In genomic region chr1:231626535-231626950, GRCh38 we compare ENCODE assay signal across 8 cellular contexts. TPM values are rescaled to one million over a fixed set of nuclear protein-coding genes. Genes with fewer than 3 reads are reported as not detected.
DNase-seq lines count a peak whose midpoint lies in the region; ATAC-seq, FAIRE-seq and TF ChIP-seq lines count a peak whose summit lies in the region.

Gene DISC1 (plus strand): TSS chr1:231626790. CDS start chr1:231626868, 78 bp downstream.

- no peak for FAIRE-seq in RCC 7860 (lab: Jason Lieb, UNC)

- peak within 1 kb of the TSS; percentile 58 for H3K27ac ChIP-seq in CD4-positive, CD25-positive, alpha-beta regulatory T cell (ENCODE audit: insufficient read depth, low read length, poor library complexity, severe bottlenecking)

- peak; percentile 48 to 86 (median 69) for DNase-seq in CD4-positive, CD25-positive, alpha-beta regulatory T cell
- DNase-seq in KBM-7 (peak; percentile 95), RCC 7860 (ENCODE audit: low spot score) (peak; percentile 24), activated gamma-delta T cell treated with Interleukin-2 at 50 U/mL for 16 hours (peak; percentile 47), fibroblast of villous mesenchyme (ENCODE audit: low read depth) (peak; percentile 94)
- DNase-seq in natural killer cell treated with Interleukin-12 subunit alpha and Interleukin-12 subunit beta and Interleukin-15 and Interleukin-18, amount 100 ng/mL, for 72 hours (ENCODE audit: low spot score): peak; percentile 72

- H3K9me3 ChIP-seq in CD4-positive, CD25-positive, alpha-beta regulatory T cell (ENCODE audit: control insufficient read depth in 2 of 2, low read length in 2 of 2): no peaks in the 10 kb centered on the region

- no peaks in the 10 kb centered on the region for H3K27me3 ChIP-seq in CD4-positive, CD25-positive, alpha-beta regulatory T cell (ENCODE audit: control insufficient read depth, insufficient read depth, low read length)

- peaks cover 0 to 3% (median 0%) of the 10 kb centered on the region in 7 donors for H3K9me3 Mint-ChIP-seq in CD4-positive, CD25-positive, alpha-beta regulatory T cell
- H3K9me3 Mint-ChIP-seq in natural killer cell treated with Interleukin-12 subunit alpha and Interleukin-12 subunit beta and Interleukin-15 and Interleukin-18, amount 100 ng/mL, for 72 hours: no peaks in the 10 kb centered on the region

- peaks cover 33% of the 10 kb centered on the region for H3K4me1 ChIP-seq in CD4-positive, CD25-positive, alpha-beta regulatory T cell (ENCODE audit: control insufficient read depth, insufficient read depth, low read length, poor library complexity, severe bottlenecking)

- H3K27me3 Mint-ChIP-seq in CD4-positive, CD25-positive, alpha-beta regulatory T cell: peaks cover 32% of the 10 kb centered on the region
- peaks cover 13 to 15% of the 10 kb centered on the region in 2 donors for H3K27me3 Mint-ChIP-seq in natural killer cell treated with Interleukin-12 subunit alpha and Interleukin-12 subunit beta and Interleukin-15 and Interleukin-18, amount 100 ng/mL, for 72 hours

- H3K4me1 Mint-ChIP-seq in CD4-positive, CD25-positive, alpha-beta regulatory T cell: peaks cover 18 to 38% (median 23%) of the 10 kb centered on the region in 4 donors
- H3K4me1 Mint-ChIP-seq in natural killer cell treated with Interleukin-12 subunit alpha and Interleukin-12 subunit beta and Interleukin-15 and Interleukin-18, amount 100 ng/mL, for 72 hours (ENCODE audit: low read depth in 2 of 2): peaks cover 18 to 24% of the 10 kb centered on the region in 2 donors

- H3K4me3 Mint-ChIP-seq in CD4-positive, CD25-positive, alpha-beta regulatory T cell: peak within 1 kb of the TSS; percentile 92 to 98 (median 96)
- peak within 1 kb of the TSS; percentile 87 for H3K4me3 Mint-ChIP-seq in natural killer cell treated with Interleukin-12 subunit alpha and Interleukin-12 subunit beta and Interleukin-15 and Interleukin-18, amount 100 ng/mL, for 72 hours

- in situ Hi-C loops in KBM-7 (cut with MboI; ENCODE audit: low pct_unique_long_range_greater_than_20kb, low sequenced_read_pairs): no loop called here

- TF ChIP-seq CTCF in fibroblast of villous mesenchyme (IDR thresholded peaks at IDR 0.05; ENCODE audit: insufficient read depth, low read depth, low read length) (no peak), subcutaneous adipose tissue (IDR thresholded peaks at IDR 0.05; ENCODE audit: low read depth) (no peak)

- H3K36me3 Mint-ChIP-seq in CD4-positive, CD25-positive, alpha-beta regulatory T cell: no peaks in the 10 kb centered on the region
- H3K36me3 Mint-ChIP-seq in natural killer cell treated with Interleukin-12 subunit alpha and Interleukin-12 subunit beta and Interleukin-15 and Interleukin-18, amount 100 ng/mL, for 72 hours: no peaks in the 10 kb centered on the region

- H3K4me3 ChIP-seq in CD4-positive, CD25-positive, alpha-beta regulatory T cell (ENCODE audit: low read depth, low read length): peak within 1 kb of the TSS; percentile 77
- H3K4me3 ChIP-seq in fibroblast of villous mesenchyme (ENCODE audit: low read depth, low read length): peak within 1 kb of the TSS; percentile 81

- ATAC-seq in CD4-positive, CD25-positive, alpha-beta regulatory T cell (ENCODE audit: low read depth in 2 of 2): peak; percentile 66 to 70
- peak; percentile 68 for ATAC-seq in GM21447 (IDR thresholded peaks at IDR 0.05; ENCODE audit: unreplicated experiment)
- peak; percentile 86 to 92 for ATAC-seq in natural killer cell treated with Interleukin-12 subunit alpha and Interleukin-12 subunit beta and Interleukin-15 and Interleukin-18, amount 100 ng/mL, for 72 hours

- no peaks in the 10 kb centered on the region for H3K36me3 ChIP-seq in CD4-positive, CD25-positive, alpha-beta regulatory T cell (ENCODE audit: control insufficient read depth, insufficient read depth, low read length)

- H3K27ac Mint-ChIP-seq in CD4-positive, CD25-positive, alpha-beta regulatory T cell: peak within 1 kb of the TSS; percentile 64 to 97 (median 77)
- peak within 1 kb of the TSS; percentile 40 to 72 for H3K27ac Mint-ChIP-seq in natural killer cell treated with Interleukin-12 subunit alpha and Interleukin-12 subunit beta and Interleukin-15 and Interleukin-18, amount 100 ng/mL, for 72 hours

RNA-seq across cellular contexts. Expression of gene DISC1, which starts in this region (rescaled TPM):
- total RNA-seq in CD4-positive, CD25-positive, alpha-beta regulatory T cell: 25.5 TPM
- polyA plus RNA-seq in CD4-positive, CD25-positive, alpha-beta regulatory T cell: 1 to 10 TPM in 3 of 4 donors, under 1 TPM in 1; 0.78 to 4.9 (median 2.1) TPM
- total RNA-seq in fibroblast of villous mesenchyme: 9.9 and 10.0 TPM in 2 replicates
- 1 to 10 TPM; 4.0 to 8.8 TPM for total RNA-seq in natural killer cell treated with Interleukin-12 subunit alpha and Interleukin-12 subunit beta and Interleukin-15 and Interleukin-18, amount 100 ng/mL, for 72 hours
- 10 to 100 TPM in 3 of 4 donors, 1 to 10 TPM in 1; 9.8 to 21.6 (median 19.7) TPM for total RNA-seq in subcutaneous adipose tissue

Comparison
In these comparisons a context has a peak if more than half of its experiments do, and no peak if none do; other contexts are left out.
1. Peak in every context shown above with its lines: DNase-seq, ATAC-seq, H3K4me3 ChIP-seq and H3K27ac ChIP-seq.
2. DNase-seq: peak in every context shown above with its lines; median percentile 95 in KBM-7; 94 in fibroblast of villous mesenchyme; 72 in natural killer cell treated with Interleukin-12 subunit alpha and Interleukin-12 subunit beta and Interleukin-15 and Interleukin-18, amount 100 ng/mL, for 72 hours; 69 in CD4-positive, CD25-positive, alpha-beta regulatory T cell; 47 in activated gamma-delta T cell treated with Interleukin-2 at 50 U/mL for 16 hours; 24 in RCC 7860.